Comparison of ENCODE assay signal across 9 cellular contexts in the genomic region with DNA sequence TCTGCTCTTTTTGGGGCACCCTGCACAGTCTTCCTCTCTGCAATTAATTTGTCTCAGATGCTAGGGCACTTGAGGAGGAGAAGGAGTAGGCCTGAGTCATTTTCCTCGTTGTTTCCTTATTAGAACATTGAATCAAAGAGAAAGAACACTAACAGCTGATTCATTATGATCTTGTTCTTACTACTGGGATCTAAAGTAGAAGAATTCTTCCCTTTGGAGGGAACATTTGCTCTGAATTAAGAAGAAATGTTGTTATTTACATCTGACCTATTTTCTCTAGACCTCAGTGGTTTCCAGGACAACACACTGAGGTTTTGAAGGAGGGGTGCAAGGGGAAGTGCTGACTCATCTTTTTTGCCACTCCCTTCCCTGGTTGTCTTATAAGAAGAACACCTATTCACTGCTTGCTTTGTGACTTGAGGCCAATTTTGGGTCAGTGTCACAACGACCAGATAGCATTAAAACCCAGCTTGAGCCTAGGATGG. TPM values are rescaled to one million over a fixed set of nuclear protein-coding genes. Genes with fewer than 3 reads are reported as not detected.
A peak's percentile ranks its signal among the peaks of the same experiment; 100 is the strongest.
DNase-seq lines count a peak whose midpoint lies in the region; ATAC-seq, FAIRE-seq and TF ChIP-seq lines count a peak whose summit lies in the region.
"Had no signal": no experiment of that assay in that cellular context is flagged by ENCODE, and none has a peak within 500 bp of the region (broad histone marks: within the 10 kb centered on the region; RNA-seq: fewer than 3 reads in every experiment).

No MANE protein-coding gene starts in this region.

- H3K4me1 ChIP-seq in mesendoderm (ENCODE audit: control insufficient read depth, low read depth, low read length): peaks cover 6% of the 10 kb centered on the region

- peaks cover 54% of the 10 kb centered on the region for H3K36me3 Mint-ChIP-seq in activated naive CD8-positive, alpha-beta T cell treated with anti-CD3 and anti-CD28 coated beads, Interleukin-2, amount 10 ng/mL, durations not matched to agents 7 days and 5 days

- WGBS in mesendoderm (ENCODE audit: extremely low coverage, insufficient coverage, low lambda C conversion rate): no CpG with 5 or more reads among the region's 2 CpGs

- no peaks in the 10 kb centered on the region for H3K27me3 Mint-ChIP-seq in activated naive CD8-positive, alpha-beta T cell treated with anti-CD3 and anti-CD28 coated beads, Interleukin-2, amount 10 ng/mL, durations not matched to agents 7 days and 5 days

- no peak overlapping the region for H3K4me2 ChIP-seq in mesendoderm (ENCODE audit: low read length)

- no peak overlapping the region for H3K23ac ChIP-seq in mesendoderm (ENCODE audit: low read length)

- peak; percentile 41 for FAIRE-seq in GM12891 (lab: Jason Lieb, UNC)

- POLR2A ChIA-PET in activated naive CD8-positive, alpha-beta T cell treated with anti-CD3 and anti-CD28 coated beads, Interleukin-2, amount 10 ng/mL, durations not matched to agents 7 days and 5 days (lab: Charles Lee): interaction anchor here (0.5 kb wide), 1 partner anchor 92 kb away, joined by 8 read pairs; no protein-coding TSS in a partner anchor

- H3K4me3 ChIP-seq in mesendoderm (ENCODE audit: low read length): no peak overlapping the region

- H2BK15ac ChIP-seq in mesendoderm (replicated peaks; ENCODE audit: low read depth): peak overlapping the region; percentile 42

- H2AK5ac ChIP-seq in mesendoderm (ENCODE audit: low read length): no peak overlapping the region

- H2BK120ac ChIP-seq in mesendoderm (ENCODE audit: low read depth, low read length): peak overlapping the region; percentile 88

- H3K27ac Mint-ChIP-seq in activated naive CD8-positive, alpha-beta T cell treated with anti-CD3 and anti-CD28 coated beads, Interleukin-2, amount 10 ng/mL, durations not matched to agents 7 days and 5 days: peak overlapping the region; percentile 43

- peaks cover 22% of the 10 kb centered on the region for H3K4me1 Mint-ChIP-seq in activated naive CD8-positive, alpha-beta T cell treated with anti-CD3 and anti-CD28 coated beads, Interleukin-2, amount 10 ng/mL, durations not matched to agents 7 days and 5 days

- no peaks in the 10 kb centered on the region for H3K9me3 Mint-ChIP-seq in activated naive CD8-positive, alpha-beta T cell treated with anti-CD3 and anti-CD28 coated beads, Interleukin-2, amount 10 ng/mL, durations not matched to agents 7 days and 5 days

- no peak overlapping the region for H3K4ac ChIP-seq in mesendoderm (ENCODE audit: low read depth, low read length)

- H2BK5ac ChIP-seq in mesendoderm (ENCODE audit: low read length): no peak overlapping the region

- H4K5ac ChIP-seq in mesendoderm (ENCODE audit: low read length): no peak overlapping the region

- H3K27me3 ChIP-seq in mesendoderm (ENCODE audit: insufficient read depth, low read length, poor library complexity): no peaks in the 10 kb centered on the region

- H3K4me3 Mint-ChIP-seq in activated naive CD8-positive, alpha-beta T cell treated with anti-CD3 and anti-CD28 coated beads, Interleukin-2, amount 10 ng/mL, durations not matched to agents 7 days and 5 days: peak overlapping the region; percentile 46

- H3K36me3 ChIP-seq in mesendoderm (ENCODE audit: control insufficient read depth, insufficient read depth, low read length): no peaks in the 10 kb centered on the region

- no peaks in the 10 kb centered on the region for H3K79me2 ChIP-seq in mesendoderm (ENCODE audit: control insufficient read depth, insufficient read depth, low read length)

- DNase-seq in GM12891 (ENCODE audit: insufficient read length, low spot score) (no peak), KBM-7 (peak; percentile 53), mesendoderm (no peak), DMS114 treated with DMSO at 0.1 percent for 48 hours (lab: John Stamatoyannopoulos, UW; ENCODE audit: unreplicated experiment) (no peak)
- no peak for DNase-seq in activated naive CD8-positive, alpha-beta T cell treated with anti-CD3 and anti-CD28 coated beads, Interleukin-2, amount 10 ng/mL, durations not matched to agents 7 days and 5 days
- DNase-seq: NCI-H510A had no signal

- no peak for TF ChIP-seq POLR2A in GM12891 (IDR thresholded peaks at IDR 0.05; ENCODE audit: low read depth, low read length)

- H3K27ac ChIP-seq in mesendoderm (ENCODE audit: low read depth, low read length): no peak overlapping the region

- no peak for ATAC-seq in activated naive CD8-positive, alpha-beta T cell treated with anti-CD3 and anti-CD28 coated beads, Interleukin-2, amount 10 ng/mL, durations not matched to agents 7 days and 5 days (ENCODE audit: low read depth)
- ATAC-seq in HG02885 (IDR thresholded peaks at IDR 0.05; ENCODE audit: poor library complexity, unreplicated experiment) (no peak), HG02981 (IDR thresholded peaks at IDR 0.05; ENCODE audit: unreplicated experiment) (no peak), HG03521 (IDR thresholded peaks at IDR 0.05; ENCODE audit: unreplicated experiment) (no peak)

- no peak overlapping the region for H3K9ac ChIP-seq in mesendoderm (ENCODE audit: low read length)

- in situ Hi-C loops in KBM-7 (cut with MboI; ENCODE audit: low pct_unique_long_range_greater_than_20kb, low sequenced_read_pairs): no loop called here

- no peak overlapping the region for H3K56ac ChIP-seq in mesendoderm (ENCODE audit: low read length)

- peak overlapping the region; percentile 39 for H3K18ac ChIP-seq in mesendoderm (ENCODE audit: low read length)

- no peaks in the 10 kb centered on the region for H3K79me1 ChIP-seq in mesendoderm (ENCODE audit: low read length)

- no peak overlapping the region for H4K8ac ChIP-seq in mesendoderm (ENCODE audit: low read depth, low read length)

TF ChIP-seq in GM12891, 5 proteins besides CTCF, POLR2A, EP300 and RAD21:
- TF ChIP-seq SPI1 (IDR thresholded peaks at IDR 0.05; ENCODE audit: low read depth, low read length) (peak; percentile 40), TAF1 (IDR thresholded peaks at IDR 0.05; ENCODE audit: low read depth, low read length) (no peak), POLR2AphosphoS5 (IDR thresholded peaks at IDR 0.05; ENCODE audit: low read depth, low read length) (no peak), PAX5 (IDR thresholded peaks at IDR 0.05; ENCODE audit: insufficient read depth, low read length, severe bottlenecking) (no peak), POU2F2 (IDR thresholded peaks at IDR 0.05; ENCODE audit: low read depth, low read length) (no peak)

RNA-seq across cellular contexts. Expression of a gene that starts 24.3 kb away (rescaled TPM):
- 320 TPM for polyA plus RNA-seq in GM12891 (2012; ENCODE audit: low read depth, missing spikeins)
- 100 to 1,000 TPM; 544 to 571 TPM for total RNA-seq in activated naive CD8-positive, alpha-beta T cell treated with anti-CD3 and anti-CD28 coated beads, Interleukin-2, amount 10 ng/mL, durations not matched to agents 7 days and 5 days
- 21.3 TPM for polyA plus RNA-seq in mesendoderm (2013, experiment 1 of 2)
- polyA plus RNA-seq in mesendoderm (2013, experiment 2 of 2): 21.5 TPM
